ENCODE assay signal across 1 cellular context in the genomic region with DNA sequence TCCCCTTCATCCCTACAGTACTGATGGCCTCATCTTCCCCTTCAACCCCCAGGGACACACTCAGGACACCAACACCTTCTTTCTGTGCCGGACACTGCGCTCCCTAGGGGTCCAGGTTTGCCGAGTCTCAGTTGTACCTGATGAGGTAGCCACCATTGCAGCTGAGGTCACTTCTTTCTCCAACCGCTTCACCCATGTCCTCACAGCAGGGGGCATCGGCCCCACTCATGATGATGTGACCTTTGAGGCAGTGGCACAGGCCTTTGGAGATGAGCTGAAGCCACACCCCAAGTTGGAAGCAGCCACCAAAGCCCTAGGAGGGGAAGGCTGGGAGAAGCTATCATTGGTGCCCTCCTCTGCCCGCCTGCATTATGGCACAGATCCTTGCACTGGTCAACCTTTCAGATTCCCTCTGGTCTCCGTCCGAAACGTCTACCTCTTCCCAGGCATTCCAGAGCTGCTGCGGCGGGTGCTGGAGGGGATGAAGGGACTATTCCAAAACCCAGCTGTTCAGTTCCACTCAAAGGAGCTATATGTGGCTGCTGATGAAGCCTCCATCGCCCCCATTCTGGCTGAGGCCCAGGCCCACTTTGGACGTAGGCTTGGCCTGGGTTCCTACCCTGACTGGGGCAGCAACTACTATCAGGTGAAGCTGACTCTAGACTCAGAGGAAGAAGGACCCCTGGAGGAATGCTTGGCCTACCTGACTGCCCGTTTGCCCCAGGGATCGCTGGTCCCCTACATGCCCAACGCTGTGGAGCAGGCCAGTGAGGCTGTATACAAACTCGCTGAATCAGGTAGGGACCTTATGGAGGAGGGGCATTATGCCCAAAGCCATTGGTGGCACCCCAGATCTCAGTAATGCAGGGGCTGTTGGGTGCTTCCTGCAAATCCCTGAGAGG.
TF ChIP-seq lines count a peak whose summit lies in the region.

No MANE protein-coding gene starts in this region.

TF ChIP-seq in H1, 55 proteins besides CTCF, POLR2A, EP300 and RAD21:
- TF ChIP-seq MAFK (IDR thresholded peaks at IDR 0.05; ENCODE audit: low read depth, low read length) (no peak), JUN (IDR thresholded peaks at IDR 0.05; ENCODE audit: low read depth, low read length) (no peak), SIN3A (conservative IDR thresholded peaks at IDR 0.05 in 1 of 2, IDR thresholded peaks at IDR 0.05 in 1 of 2; ENCODE audit: low read depth in 1 of 2, low read length in 2 of 2) (no peak), CEBPB (IDR thresholded peaks at IDR 0.05; ENCODE audit: low read depth, low read length) (no peak), KDM1A (IDR thresholded peaks at IDR 0.05; ENCODE audit: borderline replicate concordance, low read length) (no peak), CTBP2 (IDR thresholded peaks at IDR 0.05; ENCODE audit: borderline replicate concordance, insufficient read depth, insufficient read length, low read length) (no peak), RFX5 (IDR thresholded peaks at IDR 0.05; ENCODE audit: borderline replicate concordance, low read depth, low read length) (no peak)
